ENCODE assay signal across 12 cellular contexts in the genomic region with DNA sequence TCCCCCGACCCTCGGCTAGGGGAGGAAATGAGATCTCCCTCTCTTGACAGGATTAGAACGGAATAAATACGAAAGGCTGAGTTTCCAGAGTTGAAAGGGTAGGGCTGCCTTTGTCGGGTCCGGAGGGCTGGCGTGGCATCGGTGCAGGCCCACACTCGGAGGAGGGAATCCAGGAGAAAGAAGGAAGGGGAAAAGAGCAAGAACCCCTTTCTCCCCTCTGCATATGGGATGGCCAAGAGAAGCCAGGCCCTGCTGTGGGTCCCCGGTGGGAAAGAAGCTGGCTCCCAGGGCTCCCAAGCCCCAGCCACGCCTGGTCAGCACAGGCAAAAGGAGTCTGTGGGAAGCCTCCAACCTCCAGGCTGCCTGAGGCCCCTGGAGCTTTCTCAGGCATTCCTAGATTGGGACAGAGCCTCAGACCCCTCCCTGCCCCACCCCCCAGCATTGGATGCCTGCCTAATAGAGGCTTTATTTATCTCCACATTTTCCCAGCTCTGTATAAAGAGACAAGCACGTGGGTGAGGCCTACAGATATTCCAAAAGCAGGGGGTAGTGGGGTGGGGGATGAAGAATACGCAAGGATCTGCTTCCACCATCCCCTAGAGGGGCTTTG. TPM values are rescaled to one million over a fixed set of nuclear protein-coding genes. Genes with fewer than 3 reads are reported as not detected.
DNase-seq lines count a peak whose midpoint lies in the region; TF ChIP-seq lines count a peak whose summit lies in the region.
"Had no signal": no experiment of that assay in that cellular context is flagged by ENCODE, and none has a peak within 500 bp of the region (broad histone marks: within the 10 kb centered on the region; RNA-seq: fewer than 3 reads in every experiment).

No MANE protein-coding gene starts in this region.

- peak overlapping the region in 2 of 3 experiments; percentile 61 to 71 for H3K4me3 Mint-ChIP-seq in nephron
- no peak overlapping the region for H3K4me3 Mint-ChIP-seq in activated naive CD8-positive, alpha-beta T cell treated with anti-CD3 and anti-CD28 coated beads for 36 hours
- H3K4me3 Mint-ChIP-seq: central memory CD8-positive, alpha-beta T cell had no signal

- H3K9me3 ChIP-seq in adipocyte (ENCODE audit: control insufficient read depth, low read length) (no peaks in the 10 kb centered on the region), tibial artery (no peaks in the 10 kb centered on the region)

- H3K27me3 ChIP-seq in adipocyte (replicated peaks; ENCODE audit: control insufficient read depth, insufficient read depth, low read length) (no peaks in the 10 kb centered on the region), tibial artery (no peaks in the 10 kb centered on the region)

- DNase-seq in adipocyte (ENCODE audit: low read depth), result peak; percentile 74
- DNase-seq in fibroblast of the aortic adventitia (ENCODE audit: low read depth), result peak; percentile 65
- DNase-seq in tibial artery, result peak; percentile 47 to 81
- no peak for DNase-seq in activated CD8-positive, alpha-beta memory T cell treated with anti-CD3 and anti-CD28 coated beads, Interleukin-2, amount 50 U/mL, for 48 hours
- no peak for DNase-seq in 8988T
- no peak for DNase-seq in NCI-H345 (lab: John Stamatoyannopoulos, UW)
- no peak for DNase-seq in activated naive CD8-positive, alpha-beta T cell treated with anti-CD3 and anti-CD28 coated beads for 36 hours
- DNase-seq: hypothalamus, NCI-H1694 treated with DMSO at 0.1 percent for 48 hours, T-helper 9 cell had no signal

- intact Hi-C loops in tibial artery (cut with DNase I; ENCODE audit: low total_unique reads), result no loop called here

- no peak for TF ChIP-seq CTCF in fibroblast of the aortic adventitia (IDR thresholded peaks at IDR 0.05; ENCODE audit: insufficient read depth, low read length)
- TF ChIP-seq CTCF in nephron (IDR thresholded peaks at IDR 0.05; ENCODE audit: unreplicated experiment in 3 of 3), result no peak
- TF ChIP-seq CTCF in tibial artery (IDR thresholded peaks at IDR 0.05), result no peak

- peaks cover 20% of the 10 kb centered on the region for H3K36me3 Mint-ChIP-seq in nephron (ENCODE audit: low read depth)
- no peaks in the 10 kb centered on the region for H3K36me3 Mint-ChIP-seq in activated naive CD8-positive, alpha-beta T cell treated with anti-CD3 and anti-CD28 coated beads for 36 hours

- peak overlapping the region; percentile 97 to 100 (median 99) for H3K27ac Mint-ChIP-seq in nephron
- no peak overlapping the region for H3K27ac Mint-ChIP-seq in activated naive CD8-positive, alpha-beta T cell treated with anti-CD3 and anti-CD28 coated beads for 36 hours

- H3K9ac ChIP-seq in adipocyte (ENCODE audit: low read length), result peak overlapping the region; percentile 79

- no peaks in the 10 kb centered on the region for H3K9me3 Mint-ChIP-seq in nephron
- no peaks in the 10 kb centered on the region for H3K9me3 Mint-ChIP-seq in activated naive CD8-positive, alpha-beta T cell treated with anti-CD3 and anti-CD28 coated beads for 36 hours
- H3K9me3 Mint-ChIP-seq: central memory CD8-positive, alpha-beta T cell had no signal

- H3K36me3 ChIP-seq in adipocyte (ENCODE audit: control insufficient read depth, insufficient read depth, low read length, severe bottlenecking), result peaks cover 5% of the 10 kb centered on the region
- H3K36me3 ChIP-seq in tibial artery, result peaks cover 0 to 4% (median 0%) of the 10 kb centered on the region in 3 donors

- peaks cover 3% of the 10 kb centered on the region for H3K27me3 Mint-ChIP-seq in nephron (ENCODE audit: low read depth)
- H3K27me3 Mint-ChIP-seq in activated naive CD8-positive, alpha-beta T cell treated with anti-CD3 and anti-CD28 coated beads for 36 hours, result no peaks in the 10 kb centered on the region
- H3K27me3 Mint-ChIP-seq: central memory CD8-positive, alpha-beta T cell had no signal

- H3K4me1 Mint-ChIP-seq in nephron, result peaks cover 69% of the 10 kb centered on the region
- H3K4me1 Mint-ChIP-seq in activated naive CD8-positive, alpha-beta T cell treated with anti-CD3 and anti-CD28 coated beads for 36 hours, result peaks cover 7% of the 10 kb centered on the region

- H3K4me1 ChIP-seq in adipocyte (ENCODE audit: control insufficient read depth, insufficient read depth, low read length) (peaks cover 43% of the 10 kb centered on the region), tibial artery (peaks cover 0 to 100% (median 76%) of the 10 kb centered on the region in 4 donors)

- H3K4me3 ChIP-seq in adipocyte (ENCODE audit: low read length) (peak overlapping the region; percentile 49), fibroblast of the aortic adventitia (ENCODE audit: low read depth, low read length) (no peak overlapping the region), tibial artery (peak overlapping the region in 1 of 2 donors; percentile 12)

- peak overlapping the region; percentile 77 to 84 for H3K27ac ChIP-seq in tibial artery

RNA-seq across cellular contexts. Expression of a gene that starts 56.3 kb away (rescaled TPM):
- total RNA-seq in fibroblast of the aortic adventitia (ENCODE audit: low replicate concordance), result 86.5 and 102 TPM in 2 replicates
- total RNA-seq in activated naive CD8-positive, alpha-beta T cell treated with anti-CD3 and anti-CD28 coated beads for 36 hours, result 100 to 1,000 TPM; 130 to 143 TPM

Comparison
In these comparisons a context has a peak if more than half of its experiments do, and no peak if none do; other contexts are left out.
1. DNase-seq: peak in adipocyte (single experiment), fibroblast of the aortic adventitia (single experiment) and tibial artery (2 of 2); none in activated CD8-positive, alpha-beta memory T cell treated with anti-CD3 and anti-CD28 coated beads, Interleukin-2, amount 50 U/mL, for 48 hours (single experiment), 8988T (single experiment), NCI-H345 (single experiment) and activated naive CD8-positive, alpha-beta T cell treated with anti-CD3 and anti-CD28 coated beads for 36 hours (single experiment).